Comparison of ENCODE assay signal across 8 cellular contexts in the genomic region with DNA sequence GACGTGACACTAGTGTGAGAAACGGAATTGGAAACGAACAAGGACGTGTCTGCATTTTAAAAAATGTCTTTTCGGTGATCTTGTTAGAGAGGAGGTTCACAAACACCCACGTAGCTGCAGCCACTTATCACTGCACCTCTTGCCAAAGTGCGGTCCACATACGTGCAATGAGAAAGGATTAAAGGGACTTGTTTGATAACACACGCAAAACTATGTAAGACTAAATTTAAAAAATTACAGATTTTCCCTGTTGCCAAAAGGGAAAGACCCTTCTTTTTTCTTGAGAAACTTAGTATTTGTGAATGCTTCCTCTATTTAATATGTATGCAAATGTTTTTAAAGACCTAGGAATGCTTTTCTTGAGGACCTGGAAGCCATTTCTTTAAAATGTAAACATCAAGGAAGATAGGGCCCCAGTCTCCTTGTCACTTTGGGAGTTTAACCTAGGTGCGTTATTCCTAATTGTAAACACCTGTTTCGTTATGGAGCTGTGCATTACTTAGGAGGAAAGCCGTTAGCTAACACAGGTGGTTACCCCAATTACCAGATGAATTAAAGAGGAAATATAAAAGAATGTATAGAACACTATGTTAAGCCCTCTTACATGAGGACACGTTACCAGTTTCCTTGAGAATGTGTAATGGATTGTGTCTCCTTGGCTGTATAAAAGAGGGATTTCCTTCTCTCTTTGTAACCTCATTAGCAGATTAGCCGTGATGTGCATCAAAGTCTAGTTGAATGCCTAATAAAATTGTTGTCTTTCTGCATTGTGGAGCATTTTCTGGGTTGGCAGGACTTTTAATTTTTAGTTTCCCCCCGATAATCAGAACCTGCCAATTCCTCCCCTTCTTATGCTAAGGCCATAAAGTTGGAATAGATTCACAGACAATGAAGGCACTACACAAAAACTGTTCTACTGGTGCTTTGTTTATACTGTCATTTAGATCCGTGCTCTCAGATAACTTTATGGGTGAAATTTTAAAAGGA. TPM values are rescaled to one million over a fixed set of nuclear protein-coding genes. Genes with fewer than 3 reads are reported as not detected.
DNase-seq lines count a peak whose midpoint lies in the region; ATAC-seq and TF ChIP-seq lines count a peak whose summit lies in the region.

No MANE protein-coding gene starts in this region.

- no peak overlapping the region for H2AFZ ChIP-seq in HCT116 (ENCODE audit: low read depth, low read length, poor library complexity, severe bottlenecking)

- peaks cover 0 to 24% (median 15%) of the 10 kb centered on the region in 11 experiments; a peak in 16 of 22 replicates for H3K9me3 ChIP-seq in BLaER1 treated with 17β-estradiol and CSF1 and Interleukin-3, amounts not matched to agents 10 nM and 100 nM (replicated peaks in 1 of 11)
- no peaks in the 10 kb centered on the region for H3K9me3 ChIP-seq in HCT116 (ENCODE audit: control insufficient read depth in 1 of 2, insufficient read depth in 1 of 2, low read depth in 1 of 2, low read length in 2 of 2)
- H3K9me3 ChIP-seq in iPS-18a (ENCODE audit: control insufficient read depth, low read depth, low read length): no peaks in the 10 kb centered on the region
- no peaks in the 10 kb centered on the region for H3K9me3 ChIP-seq in stomach

- no peak for DNase-seq in HCT116 (ENCODE audit: low read depth, low spot score)
- no peak for DNase-seq in activated T-helper 1 cell treated with anti-CD3 and anti-CD28 coated beads, Interleukin-12 subunit alpha, Interleukin-12 subunit beta, Interleukin-2, Interleukin-4 antibody, amounts not matched to agents 30 ng/mL and 10 ng/mL and 1 ng/mL, durations not matched to agents 14 hours and 24 hours and 36 hours (ENCODE audit: low spot score)
- no peak for DNase-seq in stomach
- no peak for DNase-seq in activated effector memory CD4-positive, alpha-beta T cell treated with anti-CD3 and anti-CD28 coated beads, Interleukin-2, amount 50 U/mL, for 16 hours

- WGBS in stomach, 5 donors: 27 to 36% (median 30%) methylated on average over 16 of the region's 16 CpGs

- no peaks in the 10 kb centered on the region for H3K9me2 ChIP-seq in HCT116 (ENCODE audit: insufficient read depth)

- peak overlapping the region; percentile 92 for H3K27ac Mint-ChIP-seq in activated T-helper 1 cell treated with anti-CD3 and anti-CD28 coated beads, Interleukin-12 subunit alpha, Interleukin-12 subunit beta, Interleukin-2, Interleukin-4 antibody, amounts not matched to agents 30 ng/mL and 10 ng/mL and 1 ng/mL, durations not matched to agents 14 hours and 24 hours and 36 hours

- peaks cover 8 to 36% (median 26%) of the 10 kb centered on the region in 11 experiments; a peak in 21 of 22 replicates for H3K27me3 ChIP-seq in BLaER1 treated with 17β-estradiol and CSF1 and Interleukin-3, amounts not matched to agents 10 nM and 100 nM
- no peaks in the 10 kb centered on the region for H3K27me3 ChIP-seq in HCT116 (ENCODE audit: insufficient read depth, low read length)
- peaks cover 60% of the 10 kb centered on the region for H3K27me3 ChIP-seq in iPS-18a (ENCODE audit: control insufficient read depth, insufficient read depth, low read length)
- no peaks in the 10 kb centered on the region for H3K27me3 ChIP-seq in stomach

- ATAC-seq in HCT116: no peak
- no peak for ATAC-seq in HG02571 (IDR thresholded peaks at IDR 0.05; ENCODE audit: unreplicated experiment)
- ATAC-seq in HG03439 (IDR thresholded peaks at IDR 0.05; ENCODE audit: unreplicated experiment): no peak

- H3K27me3 Mint-ChIP-seq in activated T-helper 1 cell treated with anti-CD3 and anti-CD28 coated beads, Interleukin-12 subunit alpha, Interleukin-12 subunit beta, Interleukin-2, Interleukin-4 antibody, amounts not matched to agents 30 ng/mL and 10 ng/mL and 1 ng/mL, durations not matched to agents 14 hours and 24 hours and 36 hours (ENCODE audit: insufficient read depth): peaks cover 2% of the 10 kb centered on the region

- H3K36me3 ChIP-seq in BLaER1 treated with 17β-estradiol and CSF1 and Interleukin-3, amounts not matched to agents 10 nM and 100 nM: no peaks in the 10 kb centered on the region
- no peaks in the 10 kb centered on the region for H3K36me3 ChIP-seq in HCT116 (ENCODE audit: control insufficient read depth in 1 of 2, insufficient read depth in 2 of 2, low read length in 2 of 2)
- H3K36me3 ChIP-seq in iPS-18a (ENCODE audit: control insufficient read depth, low read depth, low read length): no peaks in the 10 kb centered on the region
- no peaks in the 10 kb centered on the region for H3K36me3 ChIP-seq in stomach

- H3K79me2 ChIP-seq in HCT116 (ENCODE audit: insufficient read depth, low read length): 0 out of 2 replicates have a peak, but pooled peaks cover 6% of the 10 kb centered on the region

- H4K20me1 ChIP-seq in BLaER1 treated with 17β-estradiol and CSF1 and Interleukin-3, amounts not matched to agents 10 nM and 100 nM: no peaks in the 10 kb centered on the region
- H4K20me1 ChIP-seq in HCT116 (ENCODE audit: insufficient read depth): no peaks in the 10 kb centered on the region

- H3K4me1 ChIP-seq in BLaER1 treated with 17β-estradiol and CSF1 and Interleukin-3, amounts not matched to agents 10 nM and 100 nM: peaks cover 0 to 11% (median 7%) of the 10 kb centered on the region in 10 experiments; a peak in 11 of 20 replicates
- H3K4me1 ChIP-seq in HCT116 (ENCODE audit: control insufficient read depth in 1 of 2, insufficient read depth in 2 of 2, low read length in 2 of 2): peaks cover 19 to 58% of the 10 kb centered on the region in 2 experiments; a peak in 3 of 4 replicates
- H3K4me1 ChIP-seq in iPS-18a (ENCODE audit: control insufficient read depth, low read depth, low read length): peaks cover 39% of the 10 kb centered on the region
- peaks cover 0 to 17% (median 8%) of the 10 kb centered on the region in 4 donors for H3K4me1 ChIP-seq in stomach

- intact Hi-C loops in HCT116 (cut with micrococcal nuclease) (loop anchor here (1.0 kb wide), 2 partner anchors 10 to 303 kb away; no protein-coding TSS in a partner anchor), stomach (cut with DNase I; ENCODE audit: low total_unique reads) (no loop called here)
- intact Hi-C loops in activated T-helper 1 cell treated with anti-CD3 and anti-CD28 coated beads, Interleukin-12 subunit alpha, Interleukin-12 subunit beta, Interleukin-2, Interleukin-4 antibody, amounts not matched to agents 30 ng/mL and 10 ng/mL and 1 ng/mL, durations not matched to agents 14 hours and 24 hours and 36 hours (cut with micrococcal nuclease): loop anchor here (1.0 to 2.0 kb wide), 3 partner anchors 10 to 348 kb away; no protein-coding TSS in a partner anchor

- H3K27ac ChIP-seq in BLaER1 treated with 17β-estradiol and CSF1 and Interleukin-3, amounts not matched to agents 10 nM and 100 nM: peak overlapping the region in 1 of 11 experiments; percentile 32; a peak in 1 of 22 replicates
- peak overlapping the region; percentile 96 for H3K27ac ChIP-seq in HCT116 (ENCODE audit: low read depth, low read length)
- H3K27ac ChIP-seq in iPS-18a (ENCODE audit: low read length): no peak overlapping the region
- peak overlapping the region; percentile 90 to 98 (median 97) for H3K27ac ChIP-seq in stomach

- TF ChIP-seq CTCF in HCT116 (IDR thresholded peaks at IDR 0.05 in 2 of 3, conservative IDR thresholded peaks at IDR 0.05 in 1 of 3; ENCODE audit: borderline replicate concordance in 1 of 3, insufficient read depth in 1 of 3, low read depth in 2 of 3, low read length in 2 of 3): no peak
- no peak for TF ChIP-seq CTCF in stomach (IDR thresholded peaks at IDR 0.05)

- no peak for TF ChIP-seq POLR2A in HCT116 (IDR thresholded peaks at IDR 0.05; ENCODE audit: borderline replicate concordance, extremely low read depth, insufficient read depth, insufficient read length)
- TF ChIP-seq POLR2A in stomach (IDR thresholded peaks at IDR 0.05): no peak

- peaks cover 30% of the 10 kb centered on the region for H3K4me1 Mint-ChIP-seq in activated T-helper 1 cell treated with anti-CD3 and anti-CD28 coated beads, Interleukin-12 subunit alpha, Interleukin-12 subunit beta, Interleukin-2, Interleukin-4 antibody, amounts not matched to agents 30 ng/mL and 10 ng/mL and 1 ng/mL, durations not matched to agents 14 hours and 24 hours and 36 hours (ENCODE audit: low read depth)

- H3K4me3 ChIP-seq in BLaER1 treated with 17β-estradiol and CSF1 and Interleukin-3, amounts not matched to agents 10 nM and 100 nM: peak overlapping the region in 6 of 10 experiments; percentile 42 to 65 (median 50); a peak in 8 of 20 replicates
- H3K4me3 ChIP-seq in HCT116 (replicated peaks in 1 of 2; ENCODE audit: low read depth in 1 of 2, low read length in 2 of 2) (peak overlapping the region; percentile 65 to 66), iPS-18a (ENCODE audit: low read length) (peak overlapping the region; percentile 56), stomach (peak overlapping the region; percentile 53 to 81 (median 69))

- POLR2A ChIA-PET in HCT116 (lab: Charles Lee): interaction anchor here (1.2 kb wide), 1 partner anchor 11 kb away, joined by 3 read pairs; no protein-coding TSS in a partner anchor

- no peak for TF ChIP-seq RAD21 in HCT116 (IDR thresholded peaks at IDR 0.05; ENCODE audit: low read depth)

- H3K36me3 Mint-ChIP-seq in activated T-helper 1 cell treated with anti-CD3 and anti-CD28 coated beads, Interleukin-12 subunit alpha, Interleukin-12 subunit beta, Interleukin-2, Interleukin-4 antibody, amounts not matched to agents 30 ng/mL and 10 ng/mL and 1 ng/mL, durations not matched to agents 14 hours and 24 hours and 36 hours (ENCODE audit: low read depth): peaks cover 2% of the 10 kb centered on the region

- peak overlapping the region in 5 of 11 experiments; percentile 62 to 78 (median 71); a peak in 8 of 22 replicates for H3K4me2 ChIP-seq in BLaER1 treated with 17β-estradiol and CSF1 and Interleukin-3, amounts not matched to agents 10 nM and 100 nM
- peak overlapping the region; percentile 87 for H3K4me2 ChIP-seq in HCT116 (ENCODE audit: low read length)

- CTCF ChIA-PET in HCT116 (lab: Charles Lee): no interaction called here

- peak overlapping the region; percentile 87 for H3K4me3 Mint-ChIP-seq in activated T-helper 1 cell treated with anti-CD3 and anti-CD28 coated beads, Interleukin-12 subunit alpha, Interleukin-12 subunit beta, Interleukin-2, Interleukin-4 antibody, amounts not matched to agents 30 ng/mL and 10 ng/mL and 1 ng/mL, durations not matched to agents 14 hours and 24 hours and 36 hours

- peak overlapping the region in 2 of 11 experiments; percentile 43 to 63; a peak in 2 of 22 replicates for H3K9ac ChIP-seq in BLaER1 treated with 17β-estradiol and CSF1 and Interleukin-3, amounts not matched to agents 10 nM and 100 nM
- H3K9ac ChIP-seq in HCT116 (ENCODE audit: low read length) (peak overlapping the region; percentile 88), iPS-18a (ENCODE audit: low read length) (peak overlapping the region; percentile 24)

- TSS peak; percentile 76 for BruUV-seq in HCT116 (replicated peaks; lab: Mats Ljungman, UMichigan)

- RAD21 ChIA-PET in HCT116 (lab: Charles Lee; ENCODE audit: low non-redundant PET in 1 of 2, low total read pairs in 2 of 2, uncharacterized antibody in 2 of 2, unreplicated experiment in 2 of 2): no interaction called here

- H3K9me3 Mint-ChIP-seq in activated T-helper 1 cell treated with anti-CD3 and anti-CD28 coated beads, Interleukin-12 subunit alpha, Interleukin-12 subunit beta, Interleukin-2, Interleukin-4 antibody, amounts not matched to agents 30 ng/mL and 10 ng/mL and 1 ng/mL, durations not matched to agents 14 hours and 24 hours and 36 hours: no peaks in the 10 kb centered on the region

- TF ChIP-seq EP300 in stomach (IDR thresholded peaks at IDR 0.05): no peak

RNA-seq across cellular contexts. Expression of a gene that starts 1.0 kb away (rescaled TPM):
- total RNA-seq in HCT116 (2021; ENCODE audit: unreplicated experiment) (2.1 TPM), stomach (1 to 10 TPM in 2 of 5 donors, not detected in 3; 2.2 to 2.6 TPM)
- polyA plus RNA-seq in HCT116 (2012): 0.45 and 0.70 TPM in 2 replicates
- 0.57 TPM in 1 of 2 replicates, not detected in the other for total RNA-seq in activated T-helper 1 cell treated with anti-CD3 and anti-CD28 coated beads, Interleukin-12 subunit alpha, Interleukin-12 subunit beta, Interleukin-2, Interleukin-4 antibody, amounts not matched to agents 30 ng/mL and 10 ng/mL and 1 ng/mL, durations not matched to agents 14 hours and 24 hours and 36 hours
- polyA plus RNA-seq in stomach: under 1 TPM; 0.31 to 0.44 (median 0.33) TPM
